In the genomic region with DNA sequence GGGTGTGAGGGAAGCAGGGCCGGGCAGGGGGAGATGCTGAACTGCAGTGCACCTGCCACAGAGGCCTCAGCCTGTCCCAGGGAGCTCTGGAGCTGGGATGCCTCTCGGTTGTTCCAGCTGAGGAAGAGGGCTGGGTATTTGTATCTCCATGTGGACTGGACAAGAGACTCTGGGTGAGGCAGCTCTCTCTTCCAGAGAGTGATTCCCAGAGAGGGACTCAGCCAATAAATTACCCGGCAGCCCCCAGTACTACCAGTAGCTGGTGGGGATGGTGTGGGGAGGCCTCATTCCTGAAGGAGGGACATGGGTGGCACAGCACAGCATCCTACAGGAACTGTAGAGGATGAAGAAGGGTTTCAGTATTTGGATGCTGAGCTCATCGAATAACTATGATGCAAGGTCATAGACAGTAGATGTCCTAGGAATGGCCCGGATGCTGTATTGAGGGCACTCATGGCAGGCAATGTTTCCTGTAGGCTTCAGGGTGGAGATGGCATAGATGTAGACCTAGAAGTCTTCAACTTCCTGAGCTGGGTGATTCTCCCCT, we compare ENCODE assay signal across 10 cellular contexts. TPM values are rescaled to one million over a fixed set of nuclear protein-coding genes. Genes with fewer than 3 reads are reported as not detected.
DNase-seq lines count a peak whose midpoint lies in the region; ATAC-seq and TF ChIP-seq lines count a peak whose summit lies in the region.
"Had no signal": no experiment of that assay in that cellular context is flagged by ENCODE, and none has a peak within 500 bp of the region (broad histone marks: within the 10 kb centered on the region; RNA-seq: fewer than 3 reads in every experiment).

No MANE protein-coding gene starts in this region.

- peak overlapping the region; percentile 41 for H3K27ac ChIP-seq in colonic mucosa

- intact Hi-C loops in colonic mucosa (cut with DNase I), result no loop called here

- H3K4me3 Mint-ChIP-seq in naive B cell, result peak overlapping the region; percentile 97 to 100 (median 100)

- no peak overlapping the region for H3K4me3 ChIP-seq in colonic mucosa

- H3K27me3 Mint-ChIP-seq in naive B cell, result no peaks in the 10 kb centered on the region

- H3K9ac ChIP-seq in colonic mucosa (ENCODE audit: low read depth in 2 of 2, low read length in 2 of 2), result peak overlapping the region in 1 of 2 donors; percentile 39

- no peaks in the 10 kb centered on the region for H3K9me3 Mint-ChIP-seq in naive B cell

- H3K36me3 ChIP-seq in colonic mucosa, result no peaks in the 10 kb centered on the region

- peak; percentile 2 for ATAC-seq in HG03097 (IDR thresholded peaks at IDR 0.05; ENCODE audit: low FRiP score, unreplicated experiment)
- no peak for ATAC-seq in naive B cell (ENCODE audit: low read depth in 2 of 2)
- no peak for ATAC-seq in HG03045 (IDR thresholded peaks at IDR 0.05; ENCODE audit: unreplicated experiment)
- no peak for ATAC-seq in HG03521 (IDR thresholded peaks at IDR 0.05; ENCODE audit: unreplicated experiment)

- peaks cover 6 to 14% of the 10 kb centered on the region in 2 donors for H3K36me3 Mint-ChIP-seq in naive B cell

- no peaks in the 10 kb centered on the region for H3K9me3 ChIP-seq in colonic mucosa

- H3K4me1 ChIP-seq in colonic mucosa, result no peaks in the 10 kb centered on the region

- no peak for TF ChIP-seq CTCF in colonic mucosa (IDR thresholded peaks at IDR 0.05)

- peaks cover 71 to 86% (median 85%) of the 10 kb centered on the region in 3 donors for H3K4me1 Mint-ChIP-seq in naive B cell

- peak overlapping the region; percentile 93 to 98 (median 94) for H3K27ac Mint-ChIP-seq in naive B cell

- H3K27me3 ChIP-seq in colonic mucosa, result no peaks in the 10 kb centered on the region

- peak; percentile 55 for DNase-seq in CD1c-positive myeloid dendritic cell (ENCODE audit: extremely low spot score)
- no peak for DNase-seq in colonic mucosa
- no peak for DNase-seq in naive B cell
- DNase-seq in germinal center (ENCODE audit: low spot score), result no peak
- no peak for DNase-seq in SW 1271 (lab: John Stamatoyannopoulos, UW)
- DNase-seq: cerebellar nuclear complex; stimulated activated naive CD4-positive, alpha-beta T cell treated with Interleukin-2 at 50 U/mL for 16 hours had no signal

RNA-seq across cellular contexts. Expression of gene FGD2, which starts 1.4 kb away (rescaled TPM):
- total RNA-seq in colonic mucosa, result 1 to 10 TPM; 3.6 to 3.8 TPM
- 100 to 1,000 TPM in 1 of 6 donors, 10 to 100 TPM in 5; 31.5 to 133 (median 69.2) TPM for polyA plus RNA-seq in naive B cell (ENCODE audit: low read depth in 6 of 6)

RNA-seq across cellular contexts. Expression of gene MTCH1, which starts 20.9 kb away (rescaled TPM):
- 100 to 1,000 TPM; 160 to 197 TPM for total RNA-seq in colonic mucosa
- 10 to 100 TPM; 69.5 to 89.8 (median 88.3) TPM for polyA plus RNA-seq in naive B cell (ENCODE audit: low read depth in 6 of 6)

RNA-seq across cellular contexts. Expression of gene PI16, which starts 52.3 kb away (rescaled TPM):
- total RNA-seq in colonic mucosa, result 1 to 10 TPM; 1.2 to 2.6 TPM
- polyA plus RNA-seq in naive B cell (ENCODE audit: low read depth in 6 of 6), result 1 to 10 TPM; 1.2 to 6.2 (median 2.6) TPM
